Comparison of ENCODE assay signal across 29 cellular contexts in genomic region chr2:173713904-173714555, GRCh38.
"Had no signal": no experiment of that assay in that cellular context is flagged by ENCODE, and none has a peak within 500 bp of the region (broad histone marks: within the 10 kb centered on the region; RNA-seq: fewer than 3 reads in every experiment).

No MANE protein-coding gene starts in this region.

- H3K27ac ChIP-seq: adrenal gland, gastroesophageal sphincter, pancreas, prostate gland, skin epidermis, testis, transverse colon had no signal

- FAIRE-seq: kidney, pancreas had no signal

- H3K36me3 ChIP-seq: adrenal gland, gastroesophageal sphincter, pancreas, prostate gland, transverse colon had no signal

- H3K36me3 Mint-ChIP-seq: activated naive CD8-positive, alpha-beta T cell; brain; mesothelial cell of epicardium; naive thymus-derived CD4-positive, alpha-beta T cell had no signal

- H3K27ac Mint-ChIP-seq: activated naive CD8-positive, alpha-beta T cell; effector memory CD8-positive, alpha-beta T cell; mesothelial cell of epicardium; naive thymus-derived CD4-positive, alpha-beta T cell had no signal

- H3K4me3 Mint-ChIP-seq: activated naive CD8-positive, alpha-beta T cell; brain; effector memory CD8-positive, alpha-beta T cell; mesothelial cell of epicardium; naive thymus-derived CD4-positive, alpha-beta T cell had no signal

- H3K4me1 Mint-ChIP-seq: mesothelial cell of epicardium; naive thymus-derived CD4-positive, alpha-beta T cell had no signal

- H3K9me3 ChIP-seq: adrenal gland, gastroesophageal sphincter, pancreas, prostate gland, testis, transverse colon had no signal

- ATAC-seq: effector memory CD8-positive, alpha-beta T cell; gastroesophageal sphincter; left colon; naive thymus-derived CD4-positive, alpha-beta T cell; pancreas; sciatic nerve; stimulated activated naive CD8-positive, alpha-beta T cell treated with anti-CD3 and anti-CD28 coated beads, Interleukin-15, Interleukin-2, amounts not matched to agents 100 U/mL and 50 U/mL, for 24 hours had no signal

- H3K4me3 ChIP-seq: adrenal gland, gastroesophageal sphincter, pancreas, prostate gland, skin epidermis, testis, transverse colon had no signal

- H3K4me1 ChIP-seq: adrenal gland, gastroesophageal sphincter, pancreas, prostate gland, testis, transverse colon had no signal

- H3K27me3 ChIP-seq: adrenal gland, pancreas, testis, transverse colon had no signal

- H3K9me3 Mint-ChIP-seq: effector memory CD8-positive, alpha-beta T cell; mesothelial cell of epicardium had no signal

- DNase-seq: activated CD4-positive, alpha-beta T cell treated with anti-CD3 and anti-CD28 coated beads for 4 hours; activated CD4-positive, alpha-beta T cell treated with anti-CD3 and anti-CD28 coated beads, Interleukin-2, amount 50 U/mL, for 4 hours; activated CD8-positive, alpha-beta memory T cell treated with anti-CD3 and anti-CD28 coated beads for 24 hours; activated effector memory CD4-positive, alpha-beta T cell treated with Interleukin-2 at 50 U/mL for 16 hours; activated naive CD4-positive, alpha-beta T cell treated with Interleukin-2 at 50 U/mL for 16 hours; adrenal gland; aorta; cortex of kidney; effector memory CD8-positive, alpha-beta T cell; head of caudate nucleus; hippocampal formation; kidney; left colon; naive thymus-derived CD4-positive, alpha-beta T cell; nucleus accumbens; pancreas; retina; stimulated activated CD4-positive, alpha-beta T cell treated with anti-CD3 and anti-CD28 coated beads, Interleukin-12 subunit alpha, Interleukin-12 subunit beta, amount 100 ng/mL, for 4 hours; stimulated activated CD4-positive, alpha-beta T cell treated with anti-CD3 and anti-CD28 coated beads, Interleukin-4, amount 100 ng/mL, for 1 hour; stimulated activated naive CD8-positive, alpha-beta T cell treated with anti-CD3 and anti-CD28 coated beads, Interleukin-15, Interleukin-2, amounts not matched to agents 100 U/mL and 50 U/mL, for 24 hours; testis; transverse colon had no signal
